8 cellular contexts compared by ENCODE assay signal in genomic region chr6:106444777-106445507, GRCh38.
DNase-seq lines count a peak whose midpoint lies in the region; ATAC-seq and TF ChIP-seq lines count a peak whose summit lies in the region.

No MANE protein-coding gene starts in this region.

- no peaks in the 10 kb centered on the region for H3K9me3 ChIP-seq in sigmoid colon

- peak; percentile 82 for TF ChIP-seq CTCF in C4-2B (conservative IDR thresholded peaks at IDR 0.05)
- TF ChIP-seq CTCF in GM12875 (IDR thresholded peaks at IDR 0.05; ENCODE audit: borderline replicate concordance, insufficient read depth, low read depth, low read length): peak; percentile 53; the same call in 1 of the 2 replicates
- peak; percentile 62 to 77 (median 68) for TF ChIP-seq CTCF in sigmoid colon (IDR thresholded peaks at IDR 0.05)

- intact Hi-C loops in left ventricle myocardium superior (cut with micrococcal nuclease): loop anchor here (10.0 kb wide), 1 partner anchor 530 kb away; the partner anchor contains the start of gene CD24
- intact Hi-C loops in sigmoid colon (cut with DNase I): loop anchor here (2.0 to 5.0 kb wide), 2 partner anchors 108 to 122 kb away; no protein-coding TSS in a partner anchor

- no peaks in the 10 kb centered on the region for H3K36me3 ChIP-seq in sigmoid colon

- WGBS in sigmoid colon, 2 donors: 2 to 41% methylated on average over 4 of the region's 4 CpGs

- no peak for TF ChIP-seq POLR2A in sigmoid colon (IDR thresholded peaks at IDR 0.05)

- H3K27ac ChIP-seq in C4-2B (no peak overlapping the region), sigmoid colon (no peak overlapping the region)

- DNase-seq in NCI-H446 treated with DMSO at 0.1 percent for 48 hours (lab: John Stamatoyannopoulos, UW) (peak; percentile 13), amniotic epithelial cell (ENCODE audit: low read depth) (peak; percentile 69), left ventricle myocardium superior (no peak), sigmoid colon (no peak)

- H3K4me3 ChIP-seq in GM12875 (ENCODE audit: low read depth, low read length): no peak overlapping the region
- H3K4me3 ChIP-seq in sigmoid colon: no peak overlapping the region

- TF ChIP-seq EP300 in sigmoid colon (IDR thresholded peaks at IDR 0.05): no peak

- H3K27me3 ChIP-seq in sigmoid colon: no peaks in the 10 kb centered on the region

- no peaks in the 10 kb centered on the region for H3K4me1 ChIP-seq in sigmoid colon

- ATAC-seq in HG03280 (IDR thresholded peaks at IDR 0.05; ENCODE audit: unreplicated experiment): peak; percentile 87
- ATAC-seq in left ventricle myocardium superior: peak; percentile 68
- no peak for ATAC-seq in GM21367 (IDR thresholded peaks at IDR 0.05; ENCODE audit: unreplicated experiment)

Comparison
In these comparisons a context has a peak if more than half of its experiments do, and no peak if none do; other contexts are left out.
1. DNase-seq: peak in NCI-H446 treated with DMSO at 0.1 percent for 48 hours (single experiment) and amniotic epithelial cell (single experiment); none in left ventricle myocardium superior (single experiment) and sigmoid colon (single experiment).
2. Peak in every context shown above with its lines, with median percentiles within 50 percentile points of each other: CTCF ChIP-seq.